ENCODE assay signal across 21 cellular contexts in the genomic region with DNA sequence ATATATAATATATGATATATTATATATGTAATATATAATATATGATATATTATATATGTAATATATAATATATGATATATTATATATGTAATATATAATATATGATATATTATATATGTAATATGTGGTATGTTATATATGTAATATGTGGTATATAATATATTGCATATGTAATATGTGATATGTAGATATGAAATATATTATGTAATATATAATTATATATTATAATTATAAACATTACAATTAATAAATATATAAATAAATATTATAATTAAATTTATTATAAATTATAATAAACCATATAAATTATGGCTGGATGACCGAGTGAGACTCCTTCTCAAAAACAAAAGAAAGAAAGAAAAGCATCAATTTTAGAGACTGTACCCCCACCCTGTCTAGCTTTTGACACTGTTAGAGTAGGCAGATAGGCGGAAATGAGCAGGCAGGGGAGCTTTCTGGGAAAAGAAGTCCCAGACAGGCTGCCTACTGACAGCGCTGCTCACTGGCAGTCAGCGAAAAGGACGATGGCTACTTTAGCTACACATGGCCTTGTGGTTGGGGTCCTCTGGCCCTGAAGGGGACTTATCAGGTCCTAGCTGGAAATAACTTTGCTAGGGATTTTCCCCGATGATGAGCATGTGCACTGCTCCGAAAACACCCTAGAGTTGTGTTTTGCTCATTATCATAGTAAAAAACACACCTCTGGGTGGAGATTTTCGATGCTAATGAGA. TPM values are rescaled to one million over a fixed set of nuclear protein-coding genes. Genes with fewer than 3 reads are reported as not detected.
DNase-seq lines count a peak whose midpoint lies in the region; ATAC-seq, FAIRE-seq and TF ChIP-seq lines count a peak whose summit lies in the region.
"Had no signal": no experiment of that assay in that cellular context is flagged by ENCODE, and none has a peak within 500 bp of the region (broad histone marks: within the 10 kb centered on the region; RNA-seq: fewer than 3 reads in every experiment).

No MANE protein-coding gene starts in this region.

- H3K9me3 Mint-ChIP-seq in natural killer cell, result no peaks in the 10 kb centered on the region
- H3K9me3 Mint-ChIP-seq: HFFc6 had no signal

- H3K9me3 ChIP-seq in HepG2 (ENCODE audit: low read length) (no peaks in the 10 kb centered on the region), transverse colon (no peaks in the 10 kb centered on the region)
- H3K9me3 ChIP-seq: BE2C, SJSA1 had no signal

- H3K4me3 ChIP-seq in HepG2 (replicated peaks in 1 of 3; ENCODE audit: insufficient read depth in 1 of 3, low read depth in 2 of 3, low read length in 3 of 3), result no peak overlapping the region
- H3K4me3 ChIP-seq in transverse colon, result no peak overlapping the region
- H3K4me3 ChIP-seq: SJSA1 had no signal

- CTCF ChIA-PET in HepG2 (lab: Yijun Ruan, JAX; ENCODE audit: low intra/inter-chr PET ratio, low total read pairs), result no interaction called here

- peaks cover 17 to 69% of the 10 kb centered on the region in 2 experiments for H3K36me3 ChIP-seq in HepG2 (replicated peaks in 1 of 2; ENCODE audit: control insufficient read depth in 1 of 2, insufficient read depth in 2 of 2, low read length in 2 of 2)
- H3K36me3 ChIP-seq in transverse colon, result no peaks in the 10 kb centered on the region
- H3K36me3 ChIP-seq: BE2C, SJSA1 had no signal

- no peak for FAIRE-seq in HepG2 (lab: Jason Lieb, UNC)

- POLR2A ChIA-PET in HepG2 (lab: Yijun Ruan, JAX), result interaction anchor here (0.8 to 2.4 kb wide), 5 partner anchors 20 to 52 kb away, joined by 3 to 8 read pairs (median 6); a partner anchor contains a TSS

- no peak for TF ChIP-seq CTCF in HepG2 (CRISPR knock-in tag; IDR thresholded peaks at IDR 0.05)
- TF ChIP-seq CTCF in natural killer cell (IDR thresholded peaks at IDR 0.05), result no peak
- TF ChIP-seq CTCF in transverse colon (IDR thresholded peaks at IDR 0.05), result no peak

- no peaks in the 10 kb centered on the region for H3K36me3 Mint-ChIP-seq in natural killer cell
- H3K36me3 Mint-ChIP-seq: CD4-positive, CD25-positive, alpha-beta regulatory T cell had no signal

- H3K27ac Mint-ChIP-seq in natural killer cell, result no peak overlapping the region
- H3K27ac Mint-ChIP-seq: CD4-positive, CD25-positive, alpha-beta regulatory T cell; HFFc6 had no signal

- 0 out of 4 replicates have a peak, but pooled peaks have one; percentile 18 to 45 for TF ChIP-seq POLR2A in HepG2 (IDR thresholded peaks at IDR 0.05; ENCODE audit: insufficient read depth in 1 of 2, low read depth in 2 of 2, low read length in 2 of 2)
- TF ChIP-seq POLR2A in transverse colon (IDR thresholded peaks at IDR 0.05), result no peak

- TF ChIP-seq RAD21 in HepG2 (CRISPR knock-in tag; IDR thresholded peaks at IDR 0.05), result no peak

- H3K27me3 ChIP-seq in HepG2 (ENCODE audit: control insufficient read depth in 1 of 2, insufficient read depth in 2 of 2, low read length in 2 of 2) (no peaks in the 10 kb centered on the region), transverse colon (no peaks in the 10 kb centered on the region)

- no peak overlapping the region for H2AFZ ChIP-seq in HepG2 (ENCODE audit: low read length)

- no TSS peak for BruUV-seq in HepG2 (replicated peaks; lab: Mats Ljungman, UMichigan)

- H3K4me1 ChIP-seq in HepG2 (ENCODE audit: insufficient read depth, low read length) (no peaks in the 10 kb centered on the region), transverse colon (no peaks in the 10 kb centered on the region)
- H3K4me1 ChIP-seq: BE2C, SJSA1 had no signal

- 97% methylated on average over 8 of the region's 8 CpGs for WGBS in HepG2 (ENCODE audit: low lambda C conversion rate)
- 89% methylated on average over 8 of the region's 8 CpGs; no CpG with 5 or more reads in 1 of the 2 donors for WGBS in transverse colon (ENCODE audit: low coverage in 1 of 2), 2 donors

- peaks cover 4 to 6% of the 10 kb centered on the region in 2 donors for H3K4me1 Mint-ChIP-seq in natural killer cell

- intact Hi-C loops in left cardiac atrium (cut with DNase I), result no loop called here
- intact Hi-C loops in left ventricle myocardium superior (cut with micrococcal nuclease), result no loop called here
- intact Hi-C loops in HepG2 (cut with micrococcal nuclease; ENCODE audit: unreplicated experiment), result no loop called here
- intact Hi-C loops in natural killer cell (cut with micrococcal nuclease), result no loop called here
- intact Hi-C loops in transverse colon (cut with DNase I; ENCODE audit: low total_unique reads), result no loop called here

- no peaks in the 10 kb centered on the region for H3K27me3 Mint-ChIP-seq in natural killer cell (ENCODE audit: low read depth in 2 of 2)
- H3K27me3 Mint-ChIP-seq: CD4-positive, CD25-positive, alpha-beta regulatory T cell had no signal

- ATAC-seq in left cardiac atrium, result peak; percentile 8 to 15
- no peak for ATAC-seq in left ventricle myocardium superior
- peak; percentile 27; the same call in 1 of the 3 replicates for ATAC-seq in HepG2
- ATAC-seq in natural killer cell, result no peak
- ATAC-seq: Panc1 had no signal

- H3K79me2 ChIP-seq in HepG2 (ENCODE audit: insufficient read depth, low read length), result no peaks in the 10 kb centered on the region

- H3K4me2 ChIP-seq in HepG2 (ENCODE audit: low read depth, low read length), result no peak overlapping the region

- no peak for TF ChIP-seq EP300 in HepG2 (IDR thresholded peaks at IDR 0.05; ENCODE audit: low read depth in 2 of 2, low read length in 2 of 2)
- TF ChIP-seq EP300 in HepG2 (CRISPR knock-in tag; IDR thresholded peaks at IDR 0.05; ENCODE audit: borderline replicate concordance), result no peak
- no peak for TF ChIP-seq EP300 in transverse colon (IDR thresholded peaks at IDR 0.05; ENCODE audit: low read depth)

- H3K4me3 Mint-ChIP-seq in natural killer cell, result no peak overlapping the region
- H3K4me3 Mint-ChIP-seq: CD4-positive, CD25-positive, alpha-beta regulatory T cell; HFFc6 had no signal

- H4K20me1 ChIP-seq in HepG2 (ENCODE audit: insufficient read depth, low read length), result peaks cover 56% of the 10 kb centered on the region

- DNase-seq in left cardiac atrium (no peak), left ventricle myocardium superior (no peak), HepG2 (ENCODE audit: low spot score) (no peak), natural killer cell (no peak), AG08396 (ENCODE audit: low spot score) (no peak), transverse colon (no peak)
- DNase-seq: 8988T; BE2C; CD4-positive, CD25-positive, alpha-beta regulatory T cell; COR-L47; DMS 273 treated with DMSO at 0.1 percent for 48 hours; DND-41; H7; HFFc6; KG1; NCI-H187 treated with DMSO at 0.1 percent for 48 hours; NCI-H345; NCI-H526 had no signal

- H3K27ac ChIP-seq in HepG2 (ENCODE audit: extremely low read length, insufficient read depth, low read length), result no peak overlapping the region
- no peak overlapping the region for H3K27ac ChIP-seq in transverse colon
- H3K27ac ChIP-seq: SJSA1 had no signal

- in situ Hi-C loops in HepG2 (cut with HindIII; ENCODE audit: extremely low pct_ligation_motif_present, low pct_unique_long_range_greater_than_20kb) (no loop called here), transverse colon (cut with MboI; ENCODE audit: low pct_ligation_motif_present in 1 of 4, low pct_unique_long_range_greater_than_20kb in 1 of 4, low sequenced_read_pairs in 3 of 4) (loop anchor here in 1 of 4 donors (25.0 kb wide), 1 partner anchor 162 kb away; no protein-coding TSS in a partner anchor)

- no peak overlapping the region for H3K9ac ChIP-seq in HepG2 (ENCODE audit: insufficient read depth, low read depth, low read length)

RNA-seq across cellular contexts. Expression of a gene that starts 19.7 kb away (rescaled TPM):
- total RNA-seq in left cardiac atrium (1,000 to 10,000 TPM in 1 of 2 donors, 100 to 1,000 TPM in 1; 373 to 1,073 TPM), left ventricle myocardium superior (398 TPM), HepG2 (2016; rRNA removed; fragmentation: Illumina TruSeq; extraction: Trizol) (700 and 1,455 TPM in 2 replicates), natural killer cell (1 to 10 TPM in 1 of 3 donors, under 1 TPM in 1, not detected in 1; 0.38 to 5.5 TPM), transverse colon (100 to 1,000 TPM in 3 of 4 donors, 10 to 100 TPM in 1; 50.1 to 351 (median 194) TPM)
- 160 and 192 TPM in 2 replicates for total RNA-seq in HepG2 (2016; cell fraction: cytosol; rRNA removed; fragmentation: Illumina TruSeq; extraction: Trizol; ENCODE audit: low read depth)
- 643 and 1,412 TPM in 2 replicates for total RNA-seq in HepG2 (2016; cell fraction: insoluble cytoplasmic fraction; rRNA removed; fragmentation: Illumina TruSeq; extraction: Trizol)
- total RNA-seq in HepG2 (2016; cell fraction: membrane; rRNA removed; fragmentation: Illumina TruSeq; extraction: Trizol), result 268 and 291 TPM in 2 replicates
- total RNA-seq in HepG2 (2016; cell fraction: nucleus; rRNA removed; fragmentation: Illumina TruSeq; extraction: Trizol), result 1,410 and 1,846 TPM in 2 replicates
- polyA plus RNA-seq in HepG2 (2011; rRNA removed), result 6,272 and 9,798 TPM in 2 replicates
- 4,601 and 7,618 TPM in 2 replicates for polyA plus RNA-seq in HepG2 (2011; cell fraction: cytosol; rRNA removed)
- 6,023 and 6,891 TPM in 2 replicates for polyA plus RNA-seq in HepG2 (2011; cell fraction: nucleus; rRNA removed)
- 3,859 and 6,494 TPM in 2 replicates for polyA plus RNA-seq in HepG2 (2012)
- 195 and 210 TPM in 2 replicates for polyA plus RNA-seq in HepG2 (2016; cell fraction: cytosol; fragmentation: Illumina TruSeq; extraction: Trizol; ENCODE audit: low read depth)
- 903 and 1,023 TPM in 2 replicates for polyA plus RNA-seq in HepG2 (2016; cell fraction: insoluble cytoplasmic fraction; fragmentation: Illumina TruSeq; extraction: Trizol; ENCODE audit: low read depth)
- 286 and 340 TPM in 2 replicates for polyA plus RNA-seq in HepG2 (2016; cell fraction: membrane; fragmentation: Illumina TruSeq; extraction: Trizol; ENCODE audit: low read depth)
- 3,631 and 3,793 TPM in 2 replicates for polyA plus RNA-seq in HepG2 (2016; cell fraction: nucleus; fragmentation: Illumina TruSeq; extraction: Trizol; ENCODE audit: insufficient read depth, low read depth)
- polyA minus RNA-seq in HepG2 (2011; rRNA and poly(A)+ RNA removed; ENCODE audit: low replicate concordance), result 785 and 9,683 TPM in 2 replicates
- polyA minus RNA-seq in HepG2 (2011; cell fraction: cytosol; rRNA and poly(A)+ RNA removed), result 2,000 and 4,520 TPM in 2 replicates
- 1,680 and 2,385 TPM in 2 replicates for polyA minus RNA-seq in HepG2 (2011; cell fraction: nucleus; rRNA and poly(A)+ RNA removed)
- total RNA-seq: CD4-positive, CD25-positive, alpha-beta regulatory T cell; SJSA1 had no signal
- polyA plus RNA-seq: CD4-positive, CD25-positive, alpha-beta regulatory T cell had no signal

RNA-seq across cellular contexts. Expression of a gene that starts 30.8 kb away (rescaled TPM):
- 1 to 10 TPM; 2.1 to 3.2 TPM for total RNA-seq in left cardiac atrium
- 1.5 TPM for total RNA-seq in left ventricle myocardium superior
- total RNA-seq in HepG2 (2016; rRNA removed; fragmentation: Illumina TruSeq; extraction: Trizol), result 0.17 and 0.49 TPM in 2 replicates
- 0.09 and 0.10 TPM in 2 replicates for total RNA-seq in HepG2 (2016; cell fraction: cytosol; rRNA removed; fragmentation: Illumina TruSeq; extraction: Trizol; ENCODE audit: low read depth)
- 0.10 and 0.69 TPM in 2 replicates for total RNA-seq in HepG2 (2016; cell fraction: insoluble cytoplasmic fraction; rRNA removed; fragmentation: Illumina TruSeq; extraction: Trizol)
- total RNA-seq in HepG2 (2016; cell fraction: membrane; rRNA removed; fragmentation: Illumina TruSeq; extraction: Trizol), result 0.10 and 0.15 TPM in 2 replicates
- 0.88 and 1.2 TPM in 2 replicates for total RNA-seq in HepG2 (2016; cell fraction: nucleus; rRNA removed; fragmentation: Illumina TruSeq; extraction: Trizol)
- 9.1 and 10.0 TPM in 2 replicates for polyA plus RNA-seq in HepG2 (2011; rRNA removed)
- 1.9 and 2.2 TPM in 2 replicates for polyA plus RNA-seq in HepG2 (2011; cell fraction: cytosol; rRNA removed)
- polyA plus RNA-seq in HepG2 (2011; cell fraction: nucleus; rRNA removed), result 37.9 and 38.9 TPM in 2 replicates
- polyA plus RNA-seq in HepG2 (2012), result 1.7 and 3.2 TPM in 2 replicates
- polyA plus RNA-seq in HepG2 (2016; cell fraction: cytosol; fragmentation: Illumina TruSeq; extraction: Trizol; ENCODE audit: low read depth), result 0.03 and 0.10 TPM in 2 replicates
- polyA plus RNA-seq in HepG2 (2016; cell fraction: insoluble cytoplasmic fraction; fragmentation: Illumina TruSeq; extraction: Trizol; ENCODE audit: low read depth), result 0.17 TPM in 2 replicates
- polyA plus RNA-seq in HepG2 (2016; cell fraction: membrane; fragmentation: Illumina TruSeq; extraction: Trizol; ENCODE audit: low read depth), result 0.11 and 0.23 TPM in 2 replicates
- polyA plus RNA-seq in HepG2 (2016; cell fraction: nucleus; fragmentation: Illumina TruSeq; extraction: Trizol; ENCODE audit: insufficient read depth, low read depth), result 7.9 and 8.1 TPM in 2 replicates
- polyA minus RNA-seq in HepG2 (2011; rRNA and poly(A)+ RNA removed; ENCODE audit: low replicate concordance), result 0.68 and 5.9 TPM in 2 replicates
- 0.30 and 0.70 TPM in 2 replicates for polyA minus RNA-seq in HepG2 (2011; cell fraction: cytosol; rRNA and poly(A)+ RNA removed)
- 10.8 and 14.2 TPM in 2 replicates for polyA minus RNA-seq in HepG2 (2011; cell fraction: nucleus; rRNA and poly(A)+ RNA removed)
- 10 to 100 TPM; 10.8 to 20.0 (median 11.8) TPM for total RNA-seq in natural killer cell
- under 1 TPM in 2 of 4 donors, not detected in 2; 0.27 to 0.48 TPM for total RNA-seq in transverse colon
- total RNA-seq: G401, HFFc6, SJSA1 had no signal

RNA-seq across cellular contexts. Expression of a gene that starts 36.6 kb away (rescaled TPM):
- total RNA-seq in left cardiac atrium (10 to 100 TPM; 25.7 to 35.4 TPM), left ventricle myocardium superior (28.1 TPM), HepG2 (2016; rRNA removed; fragmentation: Illumina TruSeq; extraction: Trizol) (24.1 and 36.4 TPM in 2 replicates), natural killer cell (10 to 100 TPM; 66.1 to 78.0 (median 76.9) TPM), transverse colon (100 to 1,000 TPM in 2 of 4 donors, 10 to 100 TPM in 2; 38.0 to 118 (median 90.6) TPM)
- 38.0 and 46.7 TPM in 2 replicates for total RNA-seq in HepG2 (2016; cell fraction: cytosol; rRNA removed; fragmentation: Illumina TruSeq; extraction: Trizol; ENCODE audit: low read depth)
- 17.4 and 36.4 TPM in 2 replicates for total RNA-seq in HepG2 (2016; cell fraction: insoluble cytoplasmic fraction; rRNA removed; fragmentation: Illumina TruSeq; extraction: Trizol)
- 50.7 and 59.0 TPM in 2 replicates for total RNA-seq in HepG2 (2016; cell fraction: membrane; rRNA removed; fragmentation: Illumina TruSeq; extraction: Trizol)
- total RNA-seq in HepG2 (2016; cell fraction: nucleus; rRNA removed; fragmentation: Illumina TruSeq; extraction: Trizol), result 28.9 and 37.5 TPM in 2 replicates
- polyA plus RNA-seq in HepG2 (2011; rRNA removed), result 63.0 and 69.7 TPM in 2 replicates
- polyA plus RNA-seq in HepG2 (2011; cell fraction: cytosol; rRNA removed), result 52.1 and 59.5 TPM in 2 replicates
- polyA plus RNA-seq in HepG2 (2011; cell fraction: nucleus; rRNA removed), result 207 and 243 TPM in 2 replicates
- 28.8 and 45.1 TPM in 2 replicates for polyA plus RNA-seq in HepG2 (2012)
- 45.8 and 48.0 TPM in 2 replicates for polyA plus RNA-seq in HepG2 (2016; cell fraction: cytosol; fragmentation: Illumina TruSeq; extraction: Trizol; ENCODE audit: low read depth)
- polyA plus RNA-seq in HepG2 (2016; cell fraction: insoluble cytoplasmic fraction; fragmentation: Illumina TruSeq; extraction: Trizol; ENCODE audit: low read depth), result 22.1 and 29.5 TPM in 2 replicates
- polyA plus RNA-seq in HepG2 (2016; cell fraction: membrane; fragmentation: Illumina TruSeq; extraction: Trizol; ENCODE audit: low read depth), result 52.9 and 59.3 TPM in 2 replicates
- polyA plus RNA-seq in HepG2 (2016; cell fraction: nucleus; fragmentation: Illumina TruSeq; extraction: Trizol; ENCODE audit: insufficient read depth, low read depth), result 87.3 and 93.9 TPM in 2 replicates
- polyA minus RNA-seq in HepG2 (2011; rRNA and poly(A)+ RNA removed; ENCODE audit: low replicate concordance), result 154 and 189 TPM in 2 replicates
- 18.7 and 18.9 TPM in 2 replicates for polyA minus RNA-seq in HepG2 (2011; cell fraction: cytosol; rRNA and poly(A)+ RNA removed)
- 28.3 and 32.7 TPM in 2 replicates for polyA minus RNA-seq in HepG2 (2011; cell fraction: nucleus; rRNA and poly(A)+ RNA removed)

RNA-seq across cellular contexts. Expression of a gene that starts 38.7 kb away (rescaled TPM):
- total RNA-seq in left cardiac atrium, result 10 to 100 TPM; 67.5 to 74.0 TPM
- 151 TPM for total RNA-seq in left ventricle myocardium superior
- total RNA-seq in HepG2 (2016; rRNA removed; fragmentation: Illumina TruSeq; extraction: Trizol), result 24.1 and 32.5 TPM in 2 replicates
- 14.5 and 17.4 TPM in 2 replicates for total RNA-seq in HepG2 (2016; cell fraction: cytosol; rRNA removed; fragmentation: Illumina TruSeq; extraction: Trizol; ENCODE audit: low read depth)
- 21.0 and 35.2 TPM in 2 replicates for total RNA-seq in HepG2 (2016; cell fraction: insoluble cytoplasmic fraction; rRNA removed; fragmentation: Illumina TruSeq; extraction: Trizol)
- 24.2 and 24.9 TPM in 2 replicates for total RNA-seq in HepG2 (2016; cell fraction: membrane; rRNA removed; fragmentation: Illumina TruSeq; extraction: Trizol)
- total RNA-seq in HepG2 (2016; cell fraction: nucleus; rRNA removed; fragmentation: Illumina TruSeq; extraction: Trizol), result 15.8 and 19.9 TPM in 2 replicates
- polyA plus RNA-seq in HepG2 (2011; rRNA removed), result 33.2 and 39.4 TPM in 2 replicates
- polyA plus RNA-seq in HepG2 (2011; cell fraction: cytosol; rRNA removed), result 27.2 and 31.9 TPM in 2 replicates
- polyA plus RNA-seq in HepG2 (2011; cell fraction: nucleus; rRNA removed), result 93.2 and 99.5 TPM in 2 replicates
- polyA plus RNA-seq in HepG2 (2012), result 45.5 and 60.4 TPM in 2 replicates
- polyA plus RNA-seq in HepG2 (2016; cell fraction: cytosol; fragmentation: Illumina TruSeq; extraction: Trizol; ENCODE audit: low read depth), result 20.7 and 22.0 TPM in 2 replicates
- polyA plus RNA-seq in HepG2 (2016; cell fraction: insoluble cytoplasmic fraction; fragmentation: Illumina TruSeq; extraction: Trizol; ENCODE audit: low read depth), result 32.6 and 39.0 TPM in 2 replicates
- 29.2 and 30.7 TPM in 2 replicates for polyA plus RNA-seq in HepG2 (2016; cell fraction: membrane; fragmentation: Illumina TruSeq; extraction: Trizol; ENCODE audit: low read depth)
- 79.8 and 91.2 TPM in 2 replicates for polyA plus RNA-seq in HepG2 (2016; cell fraction: nucleus; fragmentation: Illumina TruSeq; extraction: Trizol; ENCODE audit: insufficient read depth, low read depth)
- polyA minus RNA-seq in HepG2 (2011; rRNA and poly(A)+ RNA removed; ENCODE audit: low replicate concordance), result 17.1 and 24.3 TPM in 2 replicates
- 14.9 and 15.0 TPM in 2 replicates for polyA minus RNA-seq in HepG2 (2011; cell fraction: cytosol; rRNA and poly(A)+ RNA removed)
- 19.4 and 20.3 TPM in 2 replicates for polyA minus RNA-seq in HepG2 (2011; cell fraction: nucleus; rRNA and poly(A)+ RNA removed)
- total RNA-seq in natural killer cell, result 1 to 10 TPM; 1.0 to 5.2 (median 3.3) TPM
- total RNA-seq in transverse colon, result 100 to 1,000 TPM in 1 of 4 donors, 10 to 100 TPM in 3; 55.5 to 227 (median 78.8) TPM

Comparison
In these comparisons a context has a peak if more than half of its experiments do, and no peak if none do; other contexts are left out.
1. ATAC-seq: peak in left cardiac atrium (2 of 2) and HepG2 (single experiment); none in left ventricle myocardium superior (single experiment) and natural killer cell (0 of 3).
2. RNA of a gene that starts 19.7 kb away (total RNA-seq): 160 to 1,846 TPM in HepG2, 373 to 1,073 TPM in left cardiac atrium, 398 TPM in left ventricle myocardium superior (single experiment) and 50.1 to 351 TPM in transverse colon; 0.38 to 5.5 TPM in natural killer cell; every median in the first group is over 4 times any median in the second.